20 cellular contexts compared by ENCODE assay signal in the genomic region with DNA sequence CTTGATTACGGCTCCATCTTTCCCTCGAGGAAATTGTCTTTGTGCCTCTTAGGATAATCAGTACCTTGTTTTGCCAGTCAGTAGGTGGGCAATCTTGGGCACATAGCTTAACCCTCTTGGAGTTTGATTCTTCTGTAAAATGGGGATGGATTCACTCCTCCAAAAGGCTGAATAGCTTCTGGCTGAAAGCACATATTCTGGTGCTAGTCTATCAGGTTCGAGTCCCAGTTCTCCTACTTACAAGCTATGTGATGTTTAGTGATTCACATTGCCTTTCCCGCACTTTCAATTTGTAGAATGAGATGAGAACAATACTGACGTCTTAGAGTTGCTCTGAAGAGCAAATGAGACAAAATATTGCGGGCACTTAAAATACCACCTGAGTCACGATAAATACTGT.
"Had no signal": no experiment of that assay in that cellular context is flagged by ENCODE, and none has a peak within 500 bp of the region (broad histone marks: within the 10 kb centered on the region; RNA-seq: fewer than 3 reads in every experiment).

No MANE protein-coding gene starts in this region.

- FAIRE-seq: endometrium, islet of Langerhans had no signal

- ATAC-seq: activated T-cell treated with anti-CD3 and anti-CD28 coated beads, Interleukin-2, amount 50 U/mL, for 4 hours; gastrocnemius medialis; left colon; mucosa of descending colon; stimulated activated naive CD8-positive, alpha-beta T cell treated with anti-CD3 and anti-CD28 coated beads, Interleukin-15, Interleukin-2, amounts not matched to agents 100 U/mL and 50 U/mL, for 24 hours; upper lobe of right lung; WTC11 had no signal

- H3K27ac ChIP-seq: gastrocnemius medialis, upper lobe of right lung had no signal

- H3K27me3 ChIP-seq: gastrocnemius medialis, sigmoid colon, upper lobe of right lung had no signal

- H3K4me3 ChIP-seq: gastrocnemius medialis, mucosa of descending colon, sigmoid colon, upper lobe of right lung had no signal

- H3K4me1 ChIP-seq: upper lobe of right lung had no signal

- H3K9me3 ChIP-seq: gastrocnemius medialis, mucosa of descending colon, sigmoid colon, upper lobe of right lung had no signal

- H3K36me3 ChIP-seq: gastrocnemius medialis had no signal

- DNase-seq: activated CD8-positive, alpha-beta memory T cell treated with anti-CD3 and anti-CD28 coated beads, Interleukin-2, amount 50 U/mL, for 4 hours; activated naive CD4-positive, alpha-beta T cell; activated T-cell treated with anti-CD3 and anti-CD28 coated beads, Interleukin-2, amount 50 U/mL, for 4 hours; effector CD4-positive, alpha-beta T cell; gastrocnemius medialis; hippocampal formation; left colon; mesenchymal stem cell; mucosa of descending colon; nephron progenitor cell; posterior cingulate gyrus; sigmoid colon; stimulated activated CD4-positive, alpha-beta T cell treated with anti-CD3 and anti-CD28 coated beads, Interleukin-12 subunit alpha, Interleukin-12 subunit beta, amount 100 ng/mL, for 4 hours; stimulated activated CD4-positive, alpha-beta T cell treated with anti-CD3 and anti-CD28 coated beads, Interleukin-4, amount 100 ng/mL, for 4 hours; stimulated activated naive CD8-positive, alpha-beta T cell treated with anti-CD3 and anti-CD28 coated beads, Interleukin-15, Interleukin-2, amounts not matched to agents 100 U/mL and 50 U/mL, for 24 hours; T1000; upper lobe of right lung had no signal
